In genomic region chr2:55047677-55048299, GRCh38 we compare ENCODE assay signal across 8 cellular contexts. TPM values are rescaled to one million over a fixed set of nuclear protein-coding genes. Genes with fewer than 3 reads are reported as not detected.
DNase-seq lines count a peak whose midpoint lies in the region; ATAC-seq and TF ChIP-seq lines count a peak whose summit lies in the region.

No MANE protein-coding gene starts in this region.

- no peak for ATAC-seq in GM21447 (IDR thresholded peaks at IDR 0.05; ENCODE audit: unreplicated experiment)

- H3K4me3 ChIP-seq in kidney epithelial cell (ENCODE audit: low read depth, low read length) (peak overlapping the region; percentile 87), subcutaneous abdominal adipose tissue (ENCODE audit: low read depth in 1 of 5, low read length in 5 of 5) (peak overlapping the region; percentile 88 to 98 (median 95))

- peak; percentile 3 for DNase-seq in NCI-H510A (lab: John Stamatoyannopoulos, UW)
- no peak for DNase-seq in NCI-H510A treated with DMSO at 0.1 percent for 48 hours (lab: John Stamatoyannopoulos, UW)
- peak; percentile 24 for DNase-seq in NCI-H69 (lab: John Stamatoyannopoulos, UW)
- DNase-seq in astrocyte of the hippocampus (ENCODE audit: low read depth, low spot score): peak; percentile 65
- DNase-seq in kidney epithelial cell (ENCODE audit: low read depth): no peak
- DNase-seq in NCI-H1417 treated with DMSO at 0.1 percent for 48 hours (lab: John Stamatoyannopoulos, UW): no peak

- peak overlapping the region; percentile 100 for H3K27ac ChIP-seq in subcutaneous abdominal adipose tissue (ENCODE audit: low read depth, low read length)

- peak overlapping the region; percentile 86 to 100 (median 94) for H3K9ac ChIP-seq in subcutaneous abdominal adipose tissue (ENCODE audit: low read length in 5 of 5)

- TF ChIP-seq CTCF in kidney epithelial cell (IDR thresholded peaks at IDR 0.05; ENCODE audit: insufficient read depth, low read length, poor library complexity, severe bottlenecking): no peak

- no peaks in the 10 kb centered on the region for H3K36me3 ChIP-seq in kidney epithelial cell (ENCODE audit: control insufficient read depth, insufficient read depth, low read length)
- H3K36me3 ChIP-seq in subcutaneous abdominal adipose tissue (ENCODE audit: control insufficient read depth in 5 of 5, insufficient read depth in 5 of 5, low read length in 5 of 5): peaks cover 0 to 2% (median 0%) of the 10 kb centered on the region in 5 donors

- H3K4me1 ChIP-seq in subcutaneous abdominal adipose tissue (ENCODE audit: control insufficient read depth in 5 of 5, insufficient read depth in 5 of 5, low read length in 5 of 5): peaks cover 0 to 57% (median 46%) of the 10 kb centered on the region in 5 donors

- no peaks in the 10 kb centered on the region for H3K27me3 ChIP-seq in kidney epithelial cell (ENCODE audit: control insufficient read depth, insufficient read depth, low read length)
- no peaks in the 10 kb centered on the region for H3K27me3 ChIP-seq in subcutaneous abdominal adipose tissue (ENCODE audit: control insufficient read depth in 5 of 5, insufficient read depth in 4 of 5, low read length in 5 of 5)

- no peaks in the 10 kb centered on the region for H3K9me3 ChIP-seq in subcutaneous abdominal adipose tissue (ENCODE audit: control insufficient read depth in 5 of 5, low read length in 5 of 5)

RNA-seq across cellular contexts. Expression of gene RTN4, which starts 2.5 kb away (rescaled TPM):
- 355 and 382 TPM in 2 replicates for total RNA-seq in kidney epithelial cell

Comparison
In these comparisons a context has a peak if more than half of its experiments do, and no peak if none do; other contexts are left out.
1. DNase-seq: peak in NCI-H510A (single experiment), NCI-H69 (single experiment) and astrocyte of the hippocampus (single experiment); none in NCI-H510A treated with DMSO at 0.1 percent for 48 hours (single experiment), kidney epithelial cell (single experiment) and NCI-H1417 treated with DMSO at 0.1 percent for 48 hours (single experiment).